15 cellular contexts compared by ENCODE assay signal in genomic region chr2:128786800-128787478, GRCh38.
DNase-seq lines count a peak whose midpoint lies in the region; ATAC-seq and TF ChIP-seq lines count a peak whose summit lies in the region.
"Had no signal": no experiment of that assay in that cellular context is flagged by ENCODE, and none has a peak within 500 bp of the region (broad histone marks: within the 10 kb centered on the region; RNA-seq: fewer than 3 reads in every experiment).

No MANE protein-coding gene starts in this region.

- WGBS in body of pancreas, 2 donors, result 74 to 77% methylated on average over 9 of the region's 9 CpGs
- WGBS in sigmoid colon, 2 donors, result 72 to 78% methylated on average over 9 of the region's 9 CpGs

- H3K4me1 ChIP-seq in body of pancreas (peaks cover 6% of the 10 kb centered on the region), iPS-20b (ENCODE audit: insufficient read depth, low read length) (peaks cover 3% of the 10 kb centered on the region; the same call in 1 of the 2 replicates), sigmoid colon (no peaks in the 10 kb centered on the region), uterus (no peaks in the 10 kb centered on the region)
- H3K4me1 ChIP-seq: heart left ventricle, Peyer's patch had no signal

- TF ChIP-seq EP300 in sigmoid colon (IDR thresholded peaks at IDR 0.05), result no peak

- H3K4me3 ChIP-seq in body of pancreas, result no peak overlapping the region
- no peak overlapping the region for H3K4me3 ChIP-seq in iPS-20b (ENCODE audit: low read length)
- no peak overlapping the region for H3K4me3 ChIP-seq in sigmoid colon
- H3K4me3 ChIP-seq in uterus, result no peak overlapping the region
- H3K4me3 ChIP-seq: heart left ventricle, Peyer's patch had no signal

- H3K36me3 ChIP-seq in body of pancreas (replicated peaks in 1 of 2; ENCODE audit: insufficient read depth in 1 of 2, low read depth in 2 of 2) (no peaks in the 10 kb centered on the region), iPS-20b (ENCODE audit: insufficient read depth, low read depth, low read length) (no peaks in the 10 kb centered on the region), sigmoid colon (no peaks in the 10 kb centered on the region), uterus (no peaks in the 10 kb centered on the region)
- H3K36me3 ChIP-seq: heart left ventricle, Peyer's patch had no signal

- peak in 2 of 7 experiments; percentile 11 to 18 for TF ChIP-seq CTCF in body of pancreas (IDR thresholded peaks at IDR 0.05)
- no peak for TF ChIP-seq CTCF in sigmoid colon (IDR thresholded peaks at IDR 0.05)
- no peak for TF ChIP-seq CTCF in uterus (IDR thresholded peaks at IDR 0.05)

- H3K27ac ChIP-seq in body of pancreas (peak overlapping the region in 1 of 4 donors; percentile 17), iPS-20b (ENCODE audit: low read length) (no peak overlapping the region), sigmoid colon (no peak overlapping the region), uterus (no peak overlapping the region)
- H3K27ac ChIP-seq: heart left ventricle, Peyer's patch had no signal

- peak; percentile 47 for ATAC-seq in body of pancreas
- ATAC-seq in HG02981 (IDR thresholded peaks at IDR 0.05; ENCODE audit: unreplicated experiment), result no peak
- no peak for ATAC-seq in HG03095 (IDR thresholded peaks at IDR 0.05; ENCODE audit: unreplicated experiment)
- ATAC-seq: stimulated activated naive B cell treated with anti-CD40 and anti-IgM and Interleukin-4, amounts not matched to agents 10 μg/mL and 1 μg/mL and 100 μg/mL, for 72 hours had no signal

- intact Hi-C loops in body of pancreas (cut with DNase I), result no loop called here
- intact Hi-C loops in sigmoid colon (cut with DNase I), result no loop called here
- intact Hi-C loops in uterus (cut with DNase I; ENCODE audit: low total_unique reads), result no loop called here

- no peak for TF ChIP-seq POLR2A in body of pancreas (IDR thresholded peaks at IDR 0.05)
- no peak for TF ChIP-seq POLR2A in sigmoid colon (IDR thresholded peaks at IDR 0.05)
- no peak for TF ChIP-seq POLR2A in uterus (IDR thresholded peaks at IDR 0.05)

- H3K27me3 ChIP-seq in body of pancreas (no peaks in the 10 kb centered on the region), iPS-20b (ENCODE audit: insufficient read depth, low read length) (no peaks in the 10 kb centered on the region), sigmoid colon (no peaks in the 10 kb centered on the region), uterus (no peaks in the 10 kb centered on the region)
- H3K27me3 ChIP-seq: heart left ventricle, Peyer's patch had no signal

- peak overlapping the region; percentile 8; the same call in 1 of the 2 replicates for H3K9ac ChIP-seq in iPS-20b (ENCODE audit: low read depth, low read length)

- DNase-seq in SHP77 (lab: John Stamatoyannopoulos, UW) (peak; percentile 4 to 14), SHP77 treated with DMSO at 0.1 percent for 48 hours (lab: John Stamatoyannopoulos, UW) (no peak), body of pancreas (no peak), sigmoid colon (peak; percentile 22), uterus (no peak)
- DNase-seq: activated naive CD4-positive, alpha-beta T cell treated with anti-CD3 and anti-CD28 coated beads for 36 hours; caudate nucleus; heart left ventricle; NCI-H1048; NCI-H446; Peyer's patch; stimulated activated naive B cell treated with anti-CD40 and anti-IgM and Interleukin-4, amounts not matched to agents 10 μg/mL and 1 μg/mL and 100 μg/mL, for 72 hours had no signal

- H3K9me3 ChIP-seq in body of pancreas (no peaks in the 10 kb centered on the region), iPS-20b (ENCODE audit: insufficient read depth, low read depth, low read length) (no peaks in the 10 kb centered on the region), sigmoid colon (no peaks in the 10 kb centered on the region), uterus (no peaks in the 10 kb centered on the region)
- H3K9me3 ChIP-seq: heart left ventricle, Peyer's patch had no signal

Comparison
In these comparisons a context has a peak if more than half of its experiments do, and no peak if none do; other contexts are left out.
1. DNase-seq: peak in SHP77 (2 of 2) and sigmoid colon (single experiment); none in SHP77 treated with DMSO at 0.1 percent for 48 hours (single experiment), body of pancreas (0 of 4) and uterus (0 of 2).